18 cellular contexts compared by ENCODE assay signal in genomic region chr9:106962615-106963363, GRCh38.
DNase-seq lines count a peak whose midpoint lies in the region; ATAC-seq and TF ChIP-seq lines count a peak whose summit lies in the region.
"Had no signal": no experiment of that assay in that cellular context is flagged by ENCODE, and none has a peak within 500 bp of the region (broad histone marks: within the 10 kb centered on the region; RNA-seq: fewer than 3 reads in every experiment).

No MANE protein-coding gene starts in this region.

- TF ChIP-seq POLR2A in sigmoid colon (IDR thresholded peaks at IDR 0.05): no peak

- peaks cover 0 to 38% (median 19%) of the 10 kb centered on the region in 4 donors for H3K4me1 ChIP-seq in sigmoid colon
- H3K4me1 ChIP-seq: SJSA1, suprapubic skin had no signal

- H3K4me3 ChIP-seq in sigmoid colon: no peak overlapping the region
- H3K4me3 ChIP-seq: GM23338, SJSA1, smooth muscle cell, suprapubic skin had no signal

- 86 to 92% methylated on average over 8 of the region's 8 CpGs for WGBS in sigmoid colon, 2 donors

- H3K36me3 ChIP-seq in sigmoid colon: no peaks in the 10 kb centered on the region

- intact Hi-C loops in sigmoid colon (cut with DNase I): no loop called here

- H3K36me3 Mint-ChIP-seq in endothelial cell (ENCODE audit: low read depth, unreplicated experiment): peaks cover 34% of the 10 kb centered on the region

- H3K9me3 Mint-ChIP-seq in endothelial cell (ENCODE audit: unreplicated experiment): no peaks in the 10 kb centered on the region
- H3K9me3 Mint-ChIP-seq: activated CD4-positive, alpha-beta memory T cell treated with anti-CD3 and anti-CD28 coated beads, Interleukin-2, amount 10 ng/mL, durations not matched to agents 7 days and 5 days; GM23338; nephron had no signal

- TF ChIP-seq CTCF in VCaP (conservative IDR thresholded peaks at IDR 0.05) (no peak), endothelial cell (IDR thresholded peaks at IDR 0.05; ENCODE audit: unreplicated experiment) (no peak), sigmoid colon (IDR thresholded peaks at IDR 0.05) (no peak)

- H3K27ac Mint-ChIP-seq in endothelial cell (ENCODE audit: unreplicated experiment): peak overlapping the region; percentile 98
- H3K27ac Mint-ChIP-seq: activated CD4-positive, alpha-beta memory T cell treated with anti-CD3 and anti-CD28 coated beads, Interleukin-2, amount 10 ng/mL, durations not matched to agents 7 days and 5 days; activated T-helper 17 cell treated with anti-CD3 and anti-CD28 coated beads, Interleukin-2, amount 50 U/mL, for 72 hours; B cell; nephron had no signal

- no peak for ATAC-seq in GM21423 (IDR thresholded peaks at IDR 0.05; ENCODE audit: unreplicated experiment)
- ATAC-seq: activated T-helper 17 cell treated with anti-CD3 and anti-CD28 coated beads, Interleukin-2, amount 50 U/mL, for 72 hours; GM23338 had no signal

- no peaks in the 10 kb centered on the region for H3K27me3 ChIP-seq in sigmoid colon
- H3K27me3 ChIP-seq: SJSA1, suprapubic skin had no signal

- H3K9me3 ChIP-seq in sigmoid colon: no peaks in the 10 kb centered on the region
- H3K9me3 ChIP-seq: SJSA1, suprapubic skin had no signal

- H3K27me3 Mint-ChIP-seq in endothelial cell (ENCODE audit: unreplicated experiment): peaks cover 11% of the 10 kb centered on the region
- H3K27me3 Mint-ChIP-seq: activated CD4-positive, alpha-beta memory T cell treated with anti-CD3 and anti-CD28 coated beads, Interleukin-2, amount 10 ng/mL, durations not matched to agents 7 days and 5 days; activated T-helper 17 cell treated with anti-CD3 and anti-CD28 coated beads, Interleukin-2, amount 50 U/mL, for 72 hours; B cell had no signal

- peak overlapping the region; percentile 37 for H3K4me3 Mint-ChIP-seq in endothelial cell (ENCODE audit: unreplicated experiment)
- H3K4me3 Mint-ChIP-seq: activated CD4-positive, alpha-beta memory T cell treated with anti-CD3 and anti-CD28 coated beads, Interleukin-2, amount 10 ng/mL, durations not matched to agents 7 days and 5 days; activated T-helper 17 cell treated with anti-CD3 and anti-CD28 coated beads, Interleukin-2, amount 50 U/mL, for 72 hours; B cell; GM23338; nephron had no signal

- TF ChIP-seq EP300 in sigmoid colon (IDR thresholded peaks at IDR 0.05): no peak

- peak overlapping the region; percentile 73 for H3K27ac ChIP-seq in VCaP
- H3K27ac ChIP-seq in sigmoid colon: peak overlapping the region in 3 of 4 donors; percentile 8 to 35 (median 9)
- H3K27ac ChIP-seq: SJSA1, suprapubic skin had no signal

- DNase-seq in endothelial cell (ENCODE audit: low spot score): peak; percentile 59
- DNase-seq in left kidney (ENCODE audit: low read depth, low spot score): peak; percentile 38
- DNase-seq in sigmoid colon: no peak
- no peak for DNase-seq in AML-193 (lab: John Stamatoyannopoulos, UW)
- no peak for DNase-seq in NCI-H1417 treated with DMSO at 0.1 percent for 48 hours (lab: John Stamatoyannopoulos, UW)
- DNase-seq in GOT3 (lab: John Stamatoyannopoulos, UW): no peak
- DNase-seq: activated CD4-positive, alpha-beta memory T cell treated with anti-CD3 and anti-CD28 coated beads, Interleukin-2, amount 10 ng/mL, durations not matched to agents 7 days and 5 days; effector CD8-positive, alpha-beta T cell; head of caudate nucleus had no signal

- peaks cover 64% of the 10 kb centered on the region for H3K4me1 Mint-ChIP-seq in endothelial cell (ENCODE audit: unreplicated experiment)
- H3K4me1 Mint-ChIP-seq: activated CD4-positive, alpha-beta memory T cell treated with anti-CD3 and anti-CD28 coated beads, Interleukin-2, amount 10 ng/mL, durations not matched to agents 7 days and 5 days; activated T-helper 17 cell treated with anti-CD3 and anti-CD28 coated beads, Interleukin-2, amount 50 U/mL, for 72 hours; B cell; nephron had no signal

Comparison
In these comparisons a context has a peak if more than half of its experiments do, and no peak if none do; other contexts are left out.
1. DNase-seq: peak in endothelial cell (single experiment) and left kidney (single experiment); none in sigmoid colon (single experiment), AML-193 (0 of 2), NCI-H1417 treated with DMSO at 0.1 percent for 48 hours (single experiment) and GOT3 (single experiment).